In genomic region chr2:105999590-105999989, GRCh38 we compare ENCODE assay signal across 28 cellular contexts.
"Had no signal": no experiment of that assay in that cellular context is flagged by ENCODE, and none has a peak within 500 bp of the region (broad histone marks: within the 10 kb centered on the region; RNA-seq: fewer than 3 reads in every experiment).

No MANE protein-coding gene starts in this region.

- H3K27me3 ChIP-seq: neural progenitor cell, ovary, right lobe of liver, spleen, suprapubic skin, testis, tibial nerve, upper lobe of left lung, vagina had no signal

- ATAC-seq: natural killer cell; psoas muscle; right cardiac atrium; right lobe of liver; stimulated activated memory B cell treated with anti-CD40 and anti-IgM and Interleukin-4, amounts not matched to agents 10 μg/mL and 1 μg/mL and 100 μg/mL, for 72 hours; stimulated activated naive CD8-positive, alpha-beta T cell treated with anti-CD3 and anti-CD28 coated beads, Interleukin-15, amount 100 ng/mL, for 72 hours; stimulated activated naive CD8-positive, alpha-beta T cell treated with anti-CD3 and anti-CD28 coated beads, Interleukin-15, Interleukin-2, amounts not matched to agents 100 U/mL and 50 U/mL, for 24 hours had no signal

- H3K4me2 ChIP-seq: neural progenitor cell, smooth muscle cell had no signal

- H3K36me3 ChIP-seq: neural progenitor cell, ovary, right lobe of liver, spleen, suprapubic skin, tibial nerve, upper lobe of left lung, vagina had no signal

- H3K9ac ChIP-seq: neural progenitor cell, parathyroid adenoma had no signal

- H3K9me3 ChIP-seq: ovary, right lobe of liver, testis, vagina had no signal

- DNase-seq: natural killer cell; occipital lobe; ovary; posterior cingulate gyrus; psoas muscle; right cardiac atrium; right lobe of liver; spleen; stimulated activated CD4-positive, alpha-beta T cell treated with anti-CD3 and anti-CD28 coated beads, Interleukin-12 subunit alpha, Interleukin-12 subunit beta, amount 100 ng/mL, for 4 hours; stimulated activated CD4-positive, alpha-beta T cell treated with anti-CD3 and anti-CD28 coated beads, Interleukin-1b, Interleukin-23, amount 100 ng/mL, for 48 hours; stimulated activated CD4-positive, alpha-beta T cell treated with anti-CD3 and anti-CD28 coated beads, Interleukin-4, amount 100 ng/mL, for 1 hour; stimulated activated CD4-positive, alpha-beta T cell treated with anti-CD3 and anti-CD28 coated beads, Interleukin-4, amount 100 ng/mL, for 4 hours; stimulated activated CD8-positive, alpha-beta memory T cell treated with anti-CD3 and anti-CD28 coated beads, Interleukin-4, amount 100 ng/mL, for 48 hours; stimulated activated naive CD4-positive, alpha-beta T cell; stimulated activated naive CD8-positive, alpha-beta T cell treated with anti-CD3 and anti-CD28 coated beads, Interleukin-15, amount 100 ng/mL, for 72 hours; stimulated activated naive CD8-positive, alpha-beta T cell treated with anti-CD3 and anti-CD28 coated beads, Interleukin-15, Interleukin-2, amounts not matched to agents 100 U/mL and 50 U/mL, for 24 hours; substantia nigra; testis; trophoblast cell had no signal

- H2AFZ ChIP-seq: neural progenitor cell, parathyroid adenoma had no signal

- H3K27ac ChIP-seq: neural progenitor cell, ovary, parathyroid adenoma, psoas muscle, right lobe of liver, skin epidermis, spleen, suprapubic skin, testis, tibial nerve, upper lobe of left lung, vagina had no signal

- H3K4me1 ChIP-seq: neural progenitor cell, parathyroid adenoma, psoas muscle, right lobe of liver, spleen, suprapubic skin, testis, tibial nerve, upper lobe of left lung, vagina had no signal

- H3K79me2 ChIP-seq: parathyroid adenoma had no signal

- H3K4me3 ChIP-seq: neural progenitor cell, ovary, psoas muscle, right lobe of liver, skin epidermis, smooth muscle cell, spleen, suprapubic skin, testis, tibial nerve, upper lobe of left lung, vagina had no signal
